In the genomic region with DNA sequence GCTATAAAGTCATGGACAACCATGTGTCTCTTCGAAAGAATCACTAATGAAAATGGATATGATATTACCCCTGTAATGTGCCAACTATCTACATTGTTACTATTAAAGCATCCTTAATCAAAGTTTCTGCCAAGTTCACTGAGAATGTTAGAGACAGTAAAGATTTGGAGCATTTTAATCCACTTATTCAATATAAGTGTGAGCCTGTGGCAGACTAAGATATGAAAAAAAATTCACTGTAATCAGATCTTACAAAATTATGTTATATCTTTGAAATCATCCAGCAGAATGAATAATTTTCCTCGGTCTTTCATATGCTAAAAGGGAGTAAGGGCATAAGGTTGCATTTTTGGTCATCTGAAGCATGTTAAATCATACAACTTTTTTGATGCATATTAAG, we compare ENCODE assay signal across 14 cellular contexts. TPM values are rescaled to one million over a fixed set of nuclear protein-coding genes. Genes with fewer than 3 reads are reported as not detected.
A peak's percentile ranks its signal among the peaks of the same experiment; 100 is the strongest.
DNase-seq lines count a peak whose midpoint lies in the region; ATAC-seq and TF ChIP-seq lines count a peak whose summit lies in the region.
"Had no signal": no experiment of that assay in that cellular context is flagged by ENCODE, and none has a peak within 500 bp of the region (broad histone marks: within the 10 kb centered on the region; RNA-seq: fewer than 3 reads in every experiment).

No MANE protein-coding gene starts in this region.

- H3K4me1 ChIP-seq in lower lobe of right lung (peaks cover 30% of the 10 kb centered on the region), tibial artery (peaks cover 0 to 32% (median 17%) of the 10 kb centered on the region in 4 donors), adrenal gland (replicated peaks in 1 of 2) (peaks cover 12 to 22% of the 10 kb centered on the region in 2 donors)

- H3K27me3 ChIP-seq in lower lobe of right lung (ENCODE audit: low read depth): no peaks in the 10 kb centered on the region
- no peaks in the 10 kb centered on the region for H3K27me3 ChIP-seq in tibial artery
- no peaks in the 10 kb centered on the region for H3K27me3 ChIP-seq in adrenal gland

- H3K27ac Mint-ChIP-seq in activated T-cell treated with anti-CD3 and anti-CD28 coated beads, Interleukin-2, amount 50 U/mL, for 24 hours: peak overlapping the region; percentile 81
- peak overlapping the region; percentile 72 for H3K27ac Mint-ChIP-seq in activated naive CD8-positive, alpha-beta T cell
- H3K27ac Mint-ChIP-seq: activated T-helper 1 cell treated with anti-CD3 and anti-CD28 coated beads, Interleukin-12 subunit alpha, Interleukin-12 subunit beta, Interleukin-2, Interleukin-4 antibody, amounts not matched to agents 30 ng/mL and 10 ng/mL and 1 ng/mL, durations not matched to agents 14 hours and 24 hours and 36 hours had no signal

- H3K9me3 ChIP-seq in lower lobe of right lung (no peaks in the 10 kb centered on the region), tibial artery (no peaks in the 10 kb centered on the region), adrenal gland (replicated peaks in 1 of 3) (no peaks in the 10 kb centered on the region)
- H3K9me3 ChIP-seq: A549 had no signal

- intact Hi-C loops in lower lobe of right lung (cut with DNase I): no loop called here
- intact Hi-C loops in tibial artery (cut with DNase I; ENCODE audit: low total_unique reads): no loop called here
- intact Hi-C loops in adrenal gland (cut with DNase I): no loop called here

- H3K27ac ChIP-seq in lower lobe of right lung (peak overlapping the region; percentile 57), tibial artery (peak overlapping the region; percentile 14 to 44), adrenal gland (peak overlapping the region in 2 of 5 donors; percentile 35 to 59)
- H3K27ac ChIP-seq: A549 had no signal

- H3K36me3 Mint-ChIP-seq in activated T-cell treated with anti-CD3 and anti-CD28 coated beads, Interleukin-2, amount 50 U/mL, for 24 hours (ENCODE audit: low read depth): peaks cover 34% of the 10 kb centered on the region
- peaks cover 33% of the 10 kb centered on the region for H3K36me3 Mint-ChIP-seq in activated naive CD8-positive, alpha-beta T cell

- no peaks in the 10 kb centered on the region for H3K9me3 Mint-ChIP-seq in activated T-cell treated with anti-CD3 and anti-CD28 coated beads, Interleukin-2, amount 50 U/mL, for 24 hours
- no peaks in the 10 kb centered on the region for H3K9me3 Mint-ChIP-seq in activated naive CD8-positive, alpha-beta T cell (ENCODE audit: low read depth)
- H3K9me3 Mint-ChIP-seq: activated T-helper 1 cell treated with anti-CD3 and anti-CD28 coated beads, Interleukin-12 subunit alpha, Interleukin-12 subunit beta, Interleukin-2, Interleukin-4 antibody, amounts not matched to agents 30 ng/mL and 10 ng/mL and 1 ng/mL, durations not matched to agents 14 hours and 24 hours and 36 hours had no signal

- no peak overlapping the region for H3K4me3 ChIP-seq in lower lobe of right lung
- H3K4me3 ChIP-seq in tibial artery: peak overlapping the region in 1 of 2 donors; percentile 4
- H3K4me3 ChIP-seq in adrenal gland: peak overlapping the region in 1 of 4 donors; percentile 21
- H3K4me3 ChIP-seq: A549, K562 had no signal

- H3K36me3 ChIP-seq in lower lobe of right lung: no peaks in the 10 kb centered on the region
- H3K36me3 ChIP-seq in tibial artery: no peaks in the 10 kb centered on the region
- no peaks in the 10 kb centered on the region for H3K36me3 ChIP-seq in adrenal gland (replicated peaks in 1 of 2)

- no peak for TF ChIP-seq POLR2A in adrenal gland (IDR thresholded peaks at IDR 0.05)

- H3K27me3 Mint-ChIP-seq in activated T-cell treated with anti-CD3 and anti-CD28 coated beads, Interleukin-2, amount 50 U/mL, for 24 hours: no peaks in the 10 kb centered on the region
- H3K27me3 Mint-ChIP-seq in activated naive CD8-positive, alpha-beta T cell: no peaks in the 10 kb centered on the region

- TF ChIP-seq CTCF in lower lobe of right lung (IDR thresholded peaks at IDR 0.05) (no peak), tibial artery (IDR thresholded peaks at IDR 0.05) (no peak), adrenal gland (IDR thresholded peaks at IDR 0.05) (no peak)

- DNase-seq in activated T-cell treated with anti-CD3 and anti-CD28 coated beads, Interleukin-2, amount 50 U/mL, for 24 hours: no peak
- no peak for DNase-seq in activated T-cell treated with anti-CD3 and anti-CD28 coated beads, Interleukin-2, amount 50 U/mL, for 1 hour
- DNase-seq in lower lobe of right lung (no peak), tibial artery (no peak), T1000 (lab: John Stamatoyannopoulos, UW) (no peak), adrenal gland (no peak)
- DNase-seq: NCI-H1105 treated with DMSO at 0.1 percent for 48 hours, NCI-H446, retina had no signal

- ATAC-seq in lower lobe of right lung: no peak
- ATAC-seq in GM18868 (IDR thresholded peaks at IDR 0.05; ENCODE audit: unreplicated experiment): no peak
- ATAC-seq: A549, K562 had no signal

- peaks cover 82% of the 10 kb centered on the region for H3K4me1 Mint-ChIP-seq in activated T-cell treated with anti-CD3 and anti-CD28 coated beads, Interleukin-2, amount 50 U/mL, for 24 hours (ENCODE audit: low read depth)
- H3K4me1 Mint-ChIP-seq in activated naive CD8-positive, alpha-beta T cell (ENCODE audit: low read depth): peaks cover 85% of the 10 kb centered on the region

- H3K4me3 Mint-ChIP-seq in activated T-cell treated with anti-CD3 and anti-CD28 coated beads, Interleukin-2, amount 50 U/mL, for 24 hours: peak overlapping the region; percentile 4
- H3K4me3 Mint-ChIP-seq in activated naive CD8-positive, alpha-beta T cell: peak overlapping the region; percentile 51
- H3K4me3 Mint-ChIP-seq: activated T-helper 1 cell treated with anti-CD3 and anti-CD28 coated beads, Interleukin-12 subunit alpha, Interleukin-12 subunit beta, Interleukin-2, Interleukin-4 antibody, amounts not matched to agents 30 ng/mL and 10 ng/mL and 1 ng/mL, durations not matched to agents 14 hours and 24 hours and 36 hours had no signal

- WGBS in adrenal gland, 4 donors: 69 to 76% (median 71%) methylated on average over 2 of the region's 2 CpGs

RNA-seq across cellular contexts. Expression of a gene that starts 49.9 kb away (rescaled TPM):
- total RNA-seq in lower lobe of right lung (31.5 TPM), adrenal gland (10 to 100 TPM in 5 of 8 donors, 1 to 10 TPM in 3; 6.2 to 19.4 (median 11.1) TPM)
- polyA plus RNA-seq in adrenal gland: 1 to 10 TPM; 1.4 to 5.7 (median 3.7) TPM
